In the genomic region with DNA sequence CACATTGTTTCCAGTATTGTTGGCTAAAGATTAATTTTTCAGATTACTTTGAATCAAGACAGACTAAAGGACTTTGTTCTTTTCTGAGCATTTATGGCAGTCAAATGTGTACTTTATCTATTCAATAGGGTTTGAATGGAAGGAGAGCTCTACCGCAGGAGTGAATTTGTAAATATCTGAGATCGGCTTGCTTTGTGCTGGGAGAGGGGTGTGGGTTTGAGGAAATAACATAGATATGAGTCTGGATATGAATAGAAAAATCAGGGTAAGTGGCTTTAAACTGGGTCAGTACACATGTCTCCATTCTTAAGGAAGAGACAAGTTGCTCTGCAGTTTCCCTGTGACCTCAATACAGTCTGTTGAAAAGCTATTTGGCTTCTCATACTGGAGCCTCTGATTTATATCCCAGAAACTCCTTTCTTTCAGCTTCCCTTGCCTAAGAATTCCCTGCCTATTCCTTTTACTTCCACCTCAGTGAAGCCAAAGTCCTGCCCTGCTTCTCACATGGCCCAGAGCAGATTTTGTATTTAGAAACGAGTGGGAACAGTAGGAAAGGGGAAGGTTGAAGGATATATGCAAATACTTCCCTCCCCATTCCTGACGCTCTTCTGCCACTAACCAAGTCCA, we compare ENCODE assay signal across 1 cellular context.
TF ChIP-seq lines count a peak whose summit lies in the region.

No MANE protein-coding gene starts in this region.

TF ChIP-seq in WTC11, 78 proteins besides CTCF, POLR2A, EP300 and RAD21 (continued from another document):
- TF ChIP-seq ZNF512 (CRISPR knock-in tag; IDR thresholded peaks at IDR 0.05; ENCODE audit: borderline replicate concordance) (no peak), NR3C1 (CRISPR knock-in tag; conservative IDR thresholded peaks at IDR 0.05; ENCODE audit: low read depth) (no peak), FOXP1 (CRISPR knock-in tag; IDR thresholded peaks at IDR 0.05; ENCODE audit: borderline replicate concordance) (no peak), FOXJ3 (CRISPR knock-in tag; IDR thresholded peaks at IDR 0.05; ENCODE audit: borderline replicate concordance) (no peak), SP1 (CRISPR knock-in tag; conservative IDR thresholded peaks at IDR 0.05) (no peak), CBFB (CRISPR knock-in tag; IDR thresholded peaks at IDR 0.05; ENCODE audit: low read depth) (no peak), MAX (CRISPR knock-in tag; IDR thresholded peaks at IDR 0.05) (no peak)
- TF ChIP-seq, protein P1, sequence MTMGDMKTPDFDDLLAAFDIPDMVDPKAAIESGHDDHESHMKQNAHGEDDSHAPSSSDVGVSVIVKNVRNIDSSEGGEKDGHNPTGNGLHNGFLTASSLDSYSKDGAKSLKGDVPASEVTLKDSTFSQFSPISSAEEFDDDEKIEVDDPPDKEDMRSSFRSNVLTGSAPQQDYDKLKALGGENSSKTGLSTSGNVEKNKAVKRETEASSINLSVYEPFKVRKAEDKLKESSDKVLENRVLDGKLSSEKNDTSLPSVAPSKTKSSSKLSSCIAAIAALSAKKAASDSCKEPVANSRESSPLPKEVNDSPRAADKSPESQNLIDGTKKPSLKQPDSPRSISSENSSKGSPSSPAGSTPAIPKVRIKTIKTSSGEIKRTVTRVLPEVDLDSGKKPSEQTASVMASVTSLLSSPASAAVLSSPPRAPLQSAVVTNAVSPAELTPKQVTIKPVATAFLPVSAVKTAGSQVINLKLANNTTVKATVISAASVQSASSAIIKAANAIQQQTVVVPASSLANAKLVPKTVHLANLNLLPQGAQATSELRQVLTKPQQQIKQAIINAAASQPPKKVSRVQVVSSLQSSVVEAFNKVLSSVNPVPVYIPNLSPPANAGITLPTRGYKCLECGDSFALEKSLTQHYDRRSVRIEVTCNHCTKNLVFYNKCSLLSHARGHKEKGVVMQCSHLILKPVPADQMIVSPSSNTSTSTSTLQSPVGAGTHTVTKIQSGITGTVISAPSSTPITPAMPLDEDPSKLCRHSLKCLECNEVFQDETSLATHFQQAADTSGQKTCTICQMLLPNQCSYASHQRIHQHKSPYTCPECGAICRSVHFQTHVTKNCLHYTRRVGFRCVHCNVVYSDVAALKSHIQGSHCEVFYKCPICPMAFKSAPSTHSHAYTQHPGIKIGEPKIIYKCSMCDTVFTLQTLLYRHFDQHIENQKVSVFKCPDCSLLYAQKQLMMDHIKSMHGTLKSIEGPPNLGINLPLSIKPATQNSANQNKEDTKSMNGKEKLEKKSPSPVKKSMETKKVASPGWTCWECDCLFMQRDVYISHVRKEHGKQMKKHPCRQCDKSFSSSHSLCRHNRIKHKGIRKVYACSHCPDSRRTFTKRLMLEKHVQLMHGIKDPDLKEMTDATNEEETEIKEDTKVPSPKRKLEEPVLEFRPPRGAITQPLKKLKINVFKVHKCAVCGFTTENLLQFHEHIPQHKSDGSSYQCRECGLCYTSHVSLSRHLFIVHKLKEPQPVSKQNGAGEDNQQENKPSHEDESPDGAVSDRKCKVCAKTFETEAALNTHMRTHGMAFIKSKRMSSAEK (CRISPR knock-in tag; IDR thresholded peaks at IDR 0.05; ENCODE audit: borderline replicate concordance) = no peak
- TF ChIP-seq, protein P2, sequence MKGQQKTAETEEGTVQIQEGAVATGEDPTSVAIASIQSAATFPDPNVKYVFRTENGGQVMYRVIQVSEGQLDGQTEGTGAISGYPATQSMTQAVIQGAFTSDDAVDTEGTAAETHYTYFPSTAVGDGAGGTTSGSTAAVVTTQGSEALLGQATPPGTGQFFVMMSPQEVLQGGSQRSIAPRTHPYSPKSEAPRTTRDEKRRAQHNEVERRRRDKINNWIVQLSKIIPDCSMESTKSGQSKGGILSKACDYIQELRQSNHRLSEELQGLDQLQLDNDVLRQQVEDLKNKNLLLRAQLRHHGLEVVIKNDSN (CRISPR knock-in tag; IDR thresholded peaks at IDR 0.05) = no peak
